ENCODE assay signal across 8 cellular contexts in the genomic region with DNA sequence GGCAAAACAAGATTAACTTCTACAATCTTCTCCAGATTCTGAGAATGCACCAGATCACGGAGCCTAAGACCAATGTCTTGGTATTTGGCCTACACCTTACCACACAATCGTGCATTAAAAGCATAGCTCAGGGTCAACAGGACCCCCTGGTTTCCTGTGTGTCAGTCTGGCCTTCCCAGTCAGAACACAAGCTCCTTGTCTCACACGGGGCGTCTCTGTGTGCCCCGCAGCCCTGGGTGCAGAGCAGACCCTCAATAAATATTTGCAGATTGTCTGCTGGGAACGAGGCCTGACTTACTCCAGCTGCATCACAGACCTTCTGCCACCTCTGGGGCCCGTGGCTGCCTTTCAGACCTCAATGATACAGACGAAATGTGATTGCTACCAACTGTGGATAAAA.
A peak's percentile ranks its signal among the peaks of the same experiment; 100 is the strongest.
DNase-seq lines count a peak whose midpoint lies in the region; ATAC-seq and TF ChIP-seq lines count a peak whose summit lies in the region.

No MANE protein-coding gene starts in this region.

- no peaks in the 10 kb centered on the region for H3K27me3 ChIP-seq in effector memory CD4-positive, alpha-beta T cell (replicated peaks; ENCODE audit: control insufficient read depth, insufficient read depth, low read length, poor library complexity, severe bottlenecking)
- no peaks in the 10 kb centered on the region for H3K27me3 ChIP-seq in smooth muscle cell (ENCODE audit: low read depth)
- H3K27me3 ChIP-seq in BE2C: no peaks in the 10 kb centered on the region

- peak overlapping the region; percentile 31 for H3K4me3 Mint-ChIP-seq in activated T-cell treated with anti-CD3 and anti-CD28 coated beads, Interleukin-2, amount 50 U/mL, for 4 hours
- peak overlapping the region in 1 of 3 donors; percentile 70 for H3K4me3 Mint-ChIP-seq in T-cell

- peak overlapping the region; percentile 46 for H3K27ac ChIP-seq in effector memory CD4-positive, alpha-beta T cell (ENCODE audit: insufficient read depth, low read length, poor library complexity, severe bottlenecking)
- H3K27ac ChIP-seq in smooth muscle cell (ENCODE audit: low read depth): peak overlapping the region; percentile 80

- H3K9ac ChIP-seq in smooth muscle cell (ENCODE audit: low read depth): peak overlapping the region; percentile 21

- H4K20me1 ChIP-seq in smooth muscle cell (ENCODE audit: low read depth): no peaks in the 10 kb centered on the region

- no peaks in the 10 kb centered on the region for H3K36me3 Mint-ChIP-seq in activated T-cell treated with anti-CD3 and anti-CD28 coated beads, Interleukin-2, amount 50 U/mL, for 4 hours (ENCODE audit: insufficient read depth)
- H3K36me3 Mint-ChIP-seq in T-cell: no peaks in the 10 kb centered on the region

- H3K9me3 Mint-ChIP-seq in activated T-cell treated with anti-CD3 and anti-CD28 coated beads, Interleukin-2, amount 50 U/mL, for 4 hours: no peaks in the 10 kb centered on the region
- H3K9me3 Mint-ChIP-seq in T-cell: no peaks in the 10 kb centered on the region

- 37% methylated on average over 8 of the region's 8 CpGs for WGBS in smooth muscle cell (ENCODE audit: low lambda C conversion rate)

- H3K36me3 ChIP-seq in effector memory CD4-positive, alpha-beta T cell (ENCODE audit: control insufficient read depth, insufficient read depth, low read length): no peaks in the 10 kb centered on the region
- no peaks in the 10 kb centered on the region for H3K36me3 ChIP-seq in smooth muscle cell (ENCODE audit: low read depth)
- H3K36me3 ChIP-seq in BE2C: no peaks in the 10 kb centered on the region

- POLR2A ChIA-PET in T-cell (lab: Charles Lee): no interaction called here

- DNase-seq in activated T-cell treated with anti-CD3 and anti-CD28 coated beads, Interleukin-2, amount 50 U/mL, for 4 hours: no peak
- DNase-seq in activated T-cell treated with anti-CD3 and anti-CD28 coated beads, Interleukin-2, amount 50 U/mL, for 1 hour: no peak
- no peak for DNase-seq in T-cell
- DNase-seq in effector memory CD4-positive, alpha-beta T cell: no peak
- DNase-seq in smooth muscle cell (lab: John Stamatoyannopoulos, UW; ENCODE audit: unreplicated experiment): no peak
- no peak for DNase-seq in stimulated activated CD4-positive, alpha-beta T cell treated with anti-CD3 and anti-CD28 coated beads, Interleukin-15, amount 100 ng/mL, for 24 hours
- DNase-seq in BE2C: no peak
- no peak for DNase-seq in NCI-H2107 treated with DMSO at 0.1 percent for 48 hours (lab: John Stamatoyannopoulos, UW; ENCODE audit: unreplicated experiment)

- no peaks in the 10 kb centered on the region for H3K9me3 ChIP-seq in effector memory CD4-positive, alpha-beta T cell (ENCODE audit: control insufficient read depth, low read length)
- no peaks in the 10 kb centered on the region for H3K9me3 ChIP-seq in smooth muscle cell (replicated peaks; ENCODE audit: low read depth)
- H3K9me3 ChIP-seq in BE2C: no peaks in the 10 kb centered on the region

- peaks cover 30% of the 10 kb centered on the region for H3K4me1 Mint-ChIP-seq in activated T-cell treated with anti-CD3 and anti-CD28 coated beads, Interleukin-2, amount 50 U/mL, for 4 hours (ENCODE audit: low read depth)
- peaks cover 35 to 40% (median 37%) of the 10 kb centered on the region in 3 donors for H3K4me1 Mint-ChIP-seq in T-cell

- peaks cover 16% of the 10 kb centered on the region for H3K4me1 ChIP-seq in effector memory CD4-positive, alpha-beta T cell (ENCODE audit: control insufficient read depth, insufficient read depth, low read length, poor library complexity, severe bottlenecking)
- H3K4me1 ChIP-seq in smooth muscle cell (ENCODE audit: low read depth) (peaks cover 6% of the 10 kb centered on the region), BE2C (no peaks in the 10 kb centered on the region)

- no peak for TF ChIP-seq CTCF in smooth muscle cell (IDR thresholded peaks at IDR 0.05; ENCODE audit: borderline replicate concordance, insufficient read depth, poor library complexity, severe bottlenecking)
- no peak for TF ChIP-seq CTCF in BE2C (IDR thresholded peaks at IDR 0.05; ENCODE audit: low read depth, low read length)

- peak overlapping the region; percentile 70 for H2AFZ ChIP-seq in smooth muscle cell (ENCODE audit: low read depth)

- no peaks in the 10 kb centered on the region for H3K27me3 Mint-ChIP-seq in activated T-cell treated with anti-CD3 and anti-CD28 coated beads, Interleukin-2, amount 50 U/mL, for 4 hours (ENCODE audit: low read depth)
- no peaks in the 10 kb centered on the region for H3K27me3 Mint-ChIP-seq in T-cell

- CTCF ChIA-PET in T-cell (lab: Charles Lee): no interaction called here

- peak overlapping the region; percentile 36 for H3K4me2 ChIP-seq in smooth muscle cell

- H3F3A ChIP-seq in smooth muscle cell (ENCODE audit: low read depth): no peaks in the 10 kb centered on the region

- peak overlapping the region; percentile 92 to 93 for H3K27ac Mint-ChIP-seq in T-cell

- H3K79me2 ChIP-seq in smooth muscle cell (ENCODE audit: low read depth): no peaks in the 10 kb centered on the region

- ATAC-seq in activated T-cell treated with anti-CD3 and anti-CD28 coated beads, Interleukin-2, amount 50 U/mL, for 4 hours: no peak
- ATAC-seq in T-cell (replicated peaks in 1 of 4): no peak

- H3K4me3 ChIP-seq in effector memory CD4-positive, alpha-beta T cell (ENCODE audit: insufficient read depth, low read depth, low read length, poor library complexity, severe bottlenecking): no peak overlapping the region
- H3K4me3 ChIP-seq in smooth muscle cell (no peak overlapping the region), BE2C (ENCODE audit: low read depth, low read length) (no peak overlapping the region)
